In the genomic region with DNA sequence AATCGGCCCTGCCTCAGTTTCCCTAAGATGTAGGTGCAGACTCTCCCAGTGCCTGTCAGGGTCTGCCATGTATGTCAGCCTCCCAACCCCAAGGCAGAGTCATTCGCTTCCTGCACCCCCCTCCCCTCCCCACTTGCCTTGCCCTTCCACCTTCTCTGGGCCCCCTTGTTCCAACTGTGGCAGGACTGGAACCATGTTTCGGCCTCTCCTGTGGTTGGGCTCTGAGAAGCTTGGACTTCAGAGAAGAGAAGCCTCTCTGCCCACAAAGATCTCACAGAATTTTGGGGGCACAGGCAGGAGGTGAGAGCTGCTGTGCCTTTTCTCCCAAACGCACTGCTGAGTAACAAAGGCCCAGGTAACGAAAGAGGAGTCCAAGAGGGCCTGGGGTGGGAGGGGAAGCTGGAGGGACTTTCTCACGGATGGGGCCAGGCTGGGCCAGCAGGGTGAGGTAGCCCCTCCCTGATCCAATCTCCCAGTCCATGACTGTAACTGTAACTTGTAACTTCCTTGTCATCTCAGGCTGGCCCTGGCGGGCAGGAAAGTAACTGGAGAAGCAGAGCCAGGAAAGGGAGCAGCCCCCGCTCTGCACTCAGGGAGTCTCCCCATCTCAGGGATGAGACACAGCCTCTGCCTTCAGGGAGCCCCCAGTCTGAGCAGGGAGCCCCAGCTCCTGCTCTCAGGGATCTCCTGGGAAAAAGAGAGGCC, we compare ENCODE assay signal across 8 cellular contexts. TPM values are rescaled to one million over a fixed set of nuclear protein-coding genes. Genes with fewer than 3 reads are reported as not detected.
DNase-seq lines count a peak whose midpoint lies in the region; ATAC-seq and TF ChIP-seq lines count a peak whose summit lies in the region.
"Had no signal": no experiment of that assay in that cellular context is flagged by ENCODE, and none has a peak within 500 bp of the region (broad histone marks: within the 10 kb centered on the region; RNA-seq: fewer than 3 reads in every experiment).

No MANE protein-coding gene starts in this region.

- H3K27me3 Mint-ChIP-seq in activated T-helper 17 cell treated with anti-CD3 and anti-CD28 coated beads, Interleukin-2, amount 50 U/mL, for 72 hours, result peaks cover 61% of the 10 kb centered on the region
- peaks cover 4% of the 10 kb centered on the region for H3K27me3 Mint-ChIP-seq in nephron progenitor cell (ENCODE audit: low read depth, poor library complexity)

- no peak overlapping the region for H3K4me3 Mint-ChIP-seq in activated T-helper 17 cell treated with anti-CD3 and anti-CD28 coated beads, Interleukin-2, amount 50 U/mL, for 72 hours
- peak overlapping the region; percentile 73 for H3K4me3 Mint-ChIP-seq in nephron progenitor cell
- H3K4me3 Mint-ChIP-seq: activated CD4-positive, alpha-beta T cell treated with anti-CD3 and anti-CD28 coated beads, Interleukin-2, amount 10 ng/mL, durations not matched to agents 24 days and 14 days; IgD-negative memory B cell had no signal

- no peak for TF ChIP-seq CTCF in nephron progenitor cell (IDR thresholded peaks at IDR 0.05)

- H3K27ac Mint-ChIP-seq in activated T-helper 17 cell treated with anti-CD3 and anti-CD28 coated beads, Interleukin-2, amount 50 U/mL, for 72 hours, result peak overlapping the region; percentile 15
- H3K27ac Mint-ChIP-seq in nephron progenitor cell, result peak overlapping the region; percentile 91
- H3K27ac Mint-ChIP-seq: activated CD4-positive, alpha-beta T cell treated with anti-CD3 and anti-CD28 coated beads, Interleukin-2, amount 10 ng/mL, durations not matched to agents 24 days and 14 days; IgD-negative memory B cell had no signal

- POLR2A ChIA-PET in HEK293T (lab: Yijun Ruan, JAX), result interaction anchor here (1.3 to 8.5 kb wide), 4 partner anchors 9 to 47 kb away, joined by 3 to 137 read pairs (median 5); a partner anchor contains a TSS

- ATAC-seq in activated T-helper 17 cell treated with anti-CD3 and anti-CD28 coated beads, Interleukin-2, amount 50 U/mL, for 72 hours (replicated peaks), result no peak

- DNase-seq in HEK293T (ENCODE audit: extremely low spot score) (peak; percentile 45), nephron progenitor cell (peak; percentile 41), NCI-H187 treated with DMSO at 0.1 percent for 48 hours (lab: John Stamatoyannopoulos, UW) (no peak), NCI-H1694 (lab: John Stamatoyannopoulos, UW) (no peak), NAMALWA (ENCODE audit: low spot score) (no peak)
- DNase-seq: activated CD4-positive, alpha-beta T cell treated with anti-CD3 and anti-CD28 coated beads, Interleukin-2, amount 10 ng/mL, durations not matched to agents 24 days and 14 days had no signal

- H3K36me3 Mint-ChIP-seq in activated T-helper 17 cell treated with anti-CD3 and anti-CD28 coated beads, Interleukin-2, amount 50 U/mL, for 72 hours (ENCODE audit: low read depth), result no peaks in the 10 kb centered on the region
- H3K36me3 Mint-ChIP-seq in nephron progenitor cell (ENCODE audit: low read depth), result peaks cover 22% of the 10 kb centered on the region

- CTCF ChIA-PET in HEK293T (lab: Yijun Ruan, JAX), result interaction anchor here (1.1 to 9.7 kb wide), 3 partner anchors 14 to 67 kb away, joined by 4 to 429 read pairs (median 335); a partner anchor contains a TSS

- H3K4me1 Mint-ChIP-seq in activated T-helper 17 cell treated with anti-CD3 and anti-CD28 coated beads, Interleukin-2, amount 50 U/mL, for 72 hours, result peaks cover 11% of the 10 kb centered on the region
- H3K4me1 Mint-ChIP-seq in nephron progenitor cell, result peaks cover 87% of the 10 kb centered on the region

- no peaks in the 10 kb centered on the region for H3K9me3 Mint-ChIP-seq in activated T-helper 17 cell treated with anti-CD3 and anti-CD28 coated beads, Interleukin-2, amount 50 U/mL, for 72 hours
- H3K9me3 Mint-ChIP-seq in nephron progenitor cell, result no peaks in the 10 kb centered on the region
- H3K9me3 Mint-ChIP-seq: activated CD4-positive, alpha-beta T cell treated with anti-CD3 and anti-CD28 coated beads, Interleukin-2, amount 10 ng/mL, durations not matched to agents 24 days and 14 days had no signal

TF ChIP-seq in HEK293T, 16 proteins besides CTCF, POLR2A, EP300 and RAD21:
- no peak for TF ChIP-seq SUZ12 (IDR thresholded peaks at IDR 0.05)
- TF ChIP-seq NFRKB (IDR thresholded peaks at IDR 0.05), result no peak
- TF ChIP-seq, protein P1, sequence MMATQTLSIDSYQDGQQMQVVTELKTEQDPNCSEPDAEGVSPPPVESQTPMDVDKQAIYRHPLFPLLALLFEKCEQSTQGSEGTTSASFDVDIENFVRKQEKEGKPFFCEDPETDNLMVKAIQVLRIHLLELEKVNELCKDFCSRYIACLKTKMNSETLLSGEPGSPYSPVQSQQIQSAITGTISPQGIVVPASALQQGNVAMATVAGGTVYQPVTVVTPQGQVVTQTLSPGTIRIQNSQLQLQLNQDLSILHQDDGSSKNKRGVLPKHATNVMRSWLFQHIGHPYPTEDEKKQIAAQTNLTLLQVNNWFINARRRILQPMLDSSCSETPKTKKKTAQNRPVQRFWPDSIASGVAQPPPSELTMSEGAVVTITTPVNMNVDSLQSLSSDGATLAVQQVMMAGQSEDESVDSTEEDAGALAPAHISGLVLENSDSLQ (IDR thresholded peaks at IDR 0.05), result no peak
- TF ChIP-seq L3MBTL2 (conservative IDR thresholded peaks at IDR 0.05), result no peak
- TF ChIP-seq BHLHE40 (IDR thresholded peaks at IDR 0.05; ENCODE audit: borderline replicate concordance), result no peak
- no peak for TF ChIP-seq LEF1 (IDR thresholded peaks at IDR 0.05; ENCODE audit: borderline replicate concordance)
- TF ChIP-seq ZNF384 (IDR thresholded peaks at IDR 0.05), result no peak
- TF ChIP-seq ARNT (IDR thresholded peaks at IDR 0.05), result no peak

RNA-seq across cellular contexts. Expression of a gene that starts 11.4 kb away (rescaled TPM):
- 1 to 10 TPM; 2.2 to 4.4 TPM for total RNA-seq in activated T-helper 17 cell treated with anti-CD3 and anti-CD28 coated beads, Interleukin-2, amount 50 U/mL, for 72 hours

RNA-seq across cellular contexts. Expression of a gene that starts 16.8 kb away (rescaled TPM):
- under 1 TPM in 1 of 2 donors, not detected in 1; 0.05 TPM for total RNA-seq in activated T-helper 17 cell treated with anti-CD3 and anti-CD28 coated beads, Interleukin-2, amount 50 U/mL, for 72 hours

RNA-seq across cellular contexts. Expression of a gene that starts 34.3 kb away (rescaled TPM):
- total RNA-seq in activated T-helper 17 cell treated with anti-CD3 and anti-CD28 coated beads, Interleukin-2, amount 50 U/mL, for 72 hours, result 10 to 100 TPM; 29.0 to 51.6 TPM

RNA-seq across cellular contexts. Expression of a gene that starts 34.6 kb away (rescaled TPM):
- 10 to 100 TPM; 38.8 to 74.9 TPM for total RNA-seq in activated T-helper 17 cell treated with anti-CD3 and anti-CD28 coated beads, Interleukin-2, amount 50 U/mL, for 72 hours

RNA-seq across cellular contexts. Expression of a gene that starts 46.9 kb away (rescaled TPM):
- total RNA-seq in activated T-helper 17 cell treated with anti-CD3 and anti-CD28 coated beads, Interleukin-2, amount 50 U/mL, for 72 hours, result 10 to 100 TPM; 58.8 to 67.0 TPM

Comparison
In these comparisons a context has a peak if more than half of its experiments do, and no peak if none do; other contexts are left out.
1. DNase-seq: peak in HEK293T (single experiment) and nephron progenitor cell (single experiment); none in NCI-H187 treated with DMSO at 0.1 percent for 48 hours (single experiment), NCI-H1694 (single experiment) and NAMALWA (single experiment).